In the genomic region with DNA sequence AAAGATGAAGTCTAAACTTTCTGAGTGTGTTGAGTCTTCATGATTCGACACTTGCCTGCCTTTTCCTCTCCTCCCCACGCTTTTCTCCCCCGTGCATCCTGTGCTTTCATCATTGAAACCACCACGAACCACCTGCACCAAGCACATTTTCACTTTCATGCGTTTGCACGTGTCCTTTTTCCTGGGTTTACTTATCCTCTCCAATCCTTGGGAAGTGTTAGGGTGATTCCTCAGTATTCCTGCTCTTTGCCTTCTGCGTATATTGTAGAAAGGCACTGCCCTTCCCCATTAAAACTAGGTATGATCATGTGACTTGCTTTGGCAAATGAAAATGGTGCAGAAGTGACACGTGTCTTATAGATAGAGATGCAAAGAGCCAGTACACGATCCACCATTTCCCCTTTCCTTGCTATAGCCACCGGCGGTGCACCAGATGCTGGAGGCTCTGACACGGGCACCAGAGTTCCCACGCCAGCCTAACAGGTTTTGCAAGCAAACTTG, we compare ENCODE assay signal across 8 cellular contexts.
DNase-seq lines count a peak whose midpoint lies in the region; ATAC-seq and TF ChIP-seq lines count a peak whose summit lies in the region.

No MANE protein-coding gene starts in this region.

- no peaks in the 10 kb centered on the region for H4K20me1 ChIP-seq in OCI-LY3 (ENCODE audit: insufficient read depth, low read length)

- TF ChIP-seq CTCF in GM06990 (IDR thresholded peaks at IDR 0.05; ENCODE audit: insufficient read depth, low read length, poor library complexity, severe bottlenecking), result no peak
- TF ChIP-seq CTCF in OCI-LY3 (IDR thresholded peaks at IDR 0.05; ENCODE audit: low read depth, low read length), result no peak
- TF ChIP-seq CTCF in foreskin keratinocyte (conservative IDR thresholded peaks at IDR 0.05), result no peak
- no peak for TF ChIP-seq CTCF in suprapubic skin (IDR thresholded peaks at IDR 0.05)
- no peak for TF ChIP-seq CTCF in Peyer's patch (IDR thresholded peaks at IDR 0.05)
- no peak for TF ChIP-seq CTCF in heart right ventricle (IDR thresholded peaks at IDR 0.05)

- H3K36me3 ChIP-seq in GM06990 (ENCODE audit: control insufficient read depth, insufficient read depth, low read length) (no peaks in the 10 kb centered on the region), OCI-LY3 (replicated peaks; ENCODE audit: low read depth, low read length) (no peaks in the 10 kb centered on the region), suprapubic skin (no peaks in the 10 kb centered on the region), Peyer's patch (no peaks in the 10 kb centered on the region), heart right ventricle (no peaks in the 10 kb centered on the region)

- TF ChIP-seq EP300 in suprapubic skin (IDR thresholded peaks at IDR 0.05), result no peak

- H3K4me2 ChIP-seq in OCI-LY3 (ENCODE audit: low read length), result peak overlapping the region; percentile 64

- DNase-seq in GM06990 (ENCODE audit: extremely low read depth, insufficient read length) (peak; percentile 23), foreskin keratinocyte (no peak), suprapubic skin (ENCODE audit: low spot score in 2 of 2) (no peak), Peyer's patch (no peak), heart right ventricle (no peak)

- WGBS in suprapubic skin, result 53% methylated on average over 13 of the region's 13 CpGs
- WGBS in heart right ventricle, 2 donors, result 71 to 73% methylated on average over 13 of the region's 13 CpGs

- peak; percentile 55 for ATAC-seq in GM21786 (IDR thresholded peaks at IDR 0.05; ENCODE audit: unreplicated experiment)
- ATAC-seq in foreskin keratinocyte, result peak; percentile 16
- ATAC-seq in GM18870 (IDR thresholded peaks at IDR 0.05; ENCODE audit: unreplicated experiment), result no peak
- ATAC-seq in heart right ventricle, result no peak

- H3K9ac ChIP-seq in OCI-LY3 (ENCODE audit: low read length), result peak overlapping the region; percentile 34

- no peaks in the 10 kb centered on the region for H3K79me2 ChIP-seq in OCI-LY3 (ENCODE audit: low read length)

- intact Hi-C loops in heart right ventricle (cut with DNase I), result no loop called here

- peaks cover 26% of the 10 kb centered on the region for H3K4me1 ChIP-seq in OCI-LY3 (ENCODE audit: low read length)
- H3K4me1 ChIP-seq in foreskin keratinocyte, result no peaks in the 10 kb centered on the region
- no peaks in the 10 kb centered on the region for H3K4me1 ChIP-seq in suprapubic skin
- H3K4me1 ChIP-seq in Peyer's patch, result no peaks in the 10 kb centered on the region
- H3K4me1 ChIP-seq in heart right ventricle, result no peaks in the 10 kb centered on the region

- TF ChIP-seq POLR2A in suprapubic skin (IDR thresholded peaks at IDR 0.05), result no peak
- no peak for TF ChIP-seq POLR2A in Peyer's patch (IDR thresholded peaks at IDR 0.05)

- H3K9me3 ChIP-seq in OCI-LY3 (ENCODE audit: insufficient read depth, low read length) (no peaks in the 10 kb centered on the region), suprapubic skin (no peaks in the 10 kb centered on the region), Peyer's patch (no peaks in the 10 kb centered on the region), heart right ventricle (no peaks in the 10 kb centered on the region)

- H3K4me3 ChIP-seq in GM06990 (replicated peaks; ENCODE audit: low read depth, low read length) (no peak overlapping the region; the same call in 1 of the 2 replicates), OCI-LY3 (ENCODE audit: low read length) (peak overlapping the region; percentile 73), suprapubic skin (no peak overlapping the region), Peyer's patch (peak overlapping the region in 1 of 4 donors; percentile 10), heart right ventricle (peak overlapping the region in 1 of 10 donors; percentile 21)

- peak overlapping the region; percentile 88 for H2AFZ ChIP-seq in OCI-LY3 (ENCODE audit: low read depth, low read length)

- H3K27me3 ChIP-seq in GM06990 (replicated peaks; ENCODE audit: control insufficient read depth, insufficient read depth, low read length) (no peaks in the 10 kb centered on the region), OCI-LY3 (ENCODE audit: low read depth, low read length) (peaks cover 11% of the 10 kb centered on the region), foreskin keratinocyte (peaks cover 6% of the 10 kb centered on the region), suprapubic skin (peaks cover 3% of the 10 kb centered on the region), Peyer's patch (no peaks in the 10 kb centered on the region), heart right ventricle (peaks cover 0 to 14% (median 0%) of the 10 kb centered on the region in 7 donors)

- H3K27ac ChIP-seq in OCI-LY3 (ENCODE audit: low read length) (no peak overlapping the region), foreskin keratinocyte (no peak overlapping the region), suprapubic skin (no peak overlapping the region), Peyer's patch (no peak overlapping the region), heart right ventricle (no peak overlapping the region)

Comparison
In these comparisons a context has a peak if more than half of its experiments do, and no peak if none do; other contexts are left out.
1. ATAC-seq: peak in GM21786 (single experiment) and foreskin keratinocyte (single experiment); none in GM18870 (single experiment) and heart right ventricle (0 of 8).